Comparison of ENCODE assay signal across 11 cellular contexts in the genomic region with DNA sequence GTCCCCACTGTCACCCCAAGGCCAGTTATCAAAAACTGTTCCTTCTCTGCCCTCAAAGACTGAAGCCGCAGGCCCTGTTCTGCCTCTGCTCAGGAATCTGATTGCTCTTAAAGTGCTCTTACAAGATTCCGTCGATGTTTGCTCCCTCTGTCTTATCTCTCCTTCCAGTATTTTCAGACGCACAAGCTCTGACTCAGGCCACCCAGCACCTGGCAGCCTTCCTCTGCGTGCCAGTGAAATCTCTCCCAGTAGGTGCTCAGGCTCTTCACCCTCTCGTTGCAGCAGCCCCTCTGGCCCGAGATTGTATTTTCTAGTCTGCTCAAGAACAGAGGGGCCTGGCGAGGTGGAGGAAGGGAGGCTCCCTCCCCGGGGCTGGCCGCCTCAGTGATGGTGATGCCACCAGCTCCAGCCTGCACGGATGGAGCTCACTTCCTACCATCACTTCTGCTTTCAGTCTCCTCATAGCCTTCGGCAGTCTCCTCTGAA.
A peak's percentile ranks its signal among the peaks of the same experiment; 100 is the strongest.
DNase-seq lines count a peak whose midpoint lies in the region; ATAC-seq and TF ChIP-seq lines count a peak whose summit lies in the region.
"Had no signal": no experiment of that assay in that cellular context is flagged by ENCODE, and none has a peak within 500 bp of the region (broad histone marks: within the 10 kb centered on the region; RNA-seq: fewer than 3 reads in every experiment).

No MANE protein-coding gene starts in this region.

- peak overlapping the region in 3 of 4 donors; percentile 36 to 73 (median 71) for H3K4me3 Mint-ChIP-seq in IgD-negative memory B cell
- no peak overlapping the region for H3K4me3 Mint-ChIP-seq in brain
- peak overlapping the region in 3 of 10 donors; percentile 1 to 52 (median 44) for H3K4me3 Mint-ChIP-seq in naive thymus-derived CD4-positive, alpha-beta T cell

- no peaks in the 10 kb centered on the region for H3K27me3 Mint-ChIP-seq in IgD-negative memory B cell
- H3K27me3 Mint-ChIP-seq in brain = no peaks in the 10 kb centered on the region
- H3K27me3 Mint-ChIP-seq in naive thymus-derived CD4-positive, alpha-beta T cell = no peaks in the 10 kb centered on the region

- H3K36me3 Mint-ChIP-seq in IgD-negative memory B cell (peaks cover 2% of the 10 kb centered on the region), brain (peaks cover 35% of the 10 kb centered on the region)
- H3K36me3 Mint-ChIP-seq in naive thymus-derived CD4-positive, alpha-beta T cell = peaks cover 10 to 34% (median 16%) of the 10 kb centered on the region in 5 donors

- H3K27ac Mint-ChIP-seq in IgD-negative memory B cell (peak overlapping the region; percentile 7 to 89 (median 87)), brain (peak overlapping the region in 3 of 5 experiments; percentile 10 to 95 (median 32))
- H3K27ac Mint-ChIP-seq in naive thymus-derived CD4-positive, alpha-beta T cell = peak overlapping the region; percentile 1 to 90 (median 77)

- no peaks in the 10 kb centered on the region for H3K27me3 ChIP-seq in naive thymus-derived CD4-positive, alpha-beta T cell (ENCODE audit: control insufficient read depth in 2 of 2, insufficient read depth in 2 of 2, low read length in 2 of 2)

- no peak overlapping the region for H3K4me3 ChIP-seq in naive thymus-derived CD4-positive, alpha-beta T cell (ENCODE audit: low read length)
- H3K4me3 ChIP-seq: psoas muscle had no signal

- peak; percentile 55 for ATAC-seq in naive thymus-derived CD4-positive, alpha-beta T cell
- ATAC-seq: psoas muscle had no signal

- POLR2A ChIA-PET in naive thymus-derived CD4-positive, alpha-beta T cell (lab: Charles Lee) = interaction anchor here (1.0 kb wide), 1 partner anchor 15 kb away, joined by 3 read pairs; no protein-coding TSS in a partner anchor

- H3K27ac ChIP-seq in naive thymus-derived CD4-positive, alpha-beta T cell (ENCODE audit: low read depth, low read length) = no peak overlapping the region
- H3K27ac ChIP-seq: psoas muscle had no signal

- TF ChIP-seq CTCF in brain (conservative IDR thresholded peaks at IDR 0.05) = no peak

- no peaks in the 10 kb centered on the region for H3K9me3 ChIP-seq in naive thymus-derived CD4-positive, alpha-beta T cell (ENCODE audit: control insufficient read depth in 2 of 3, low read length in 3 of 3)
- H3K9me3 ChIP-seq: psoas muscle, SK-N-SH had no signal

- intact Hi-C loops in naive thymus-derived CD4-positive, alpha-beta T cell (cut with micrococcal nuclease) = loop anchor here (5.0 to 10.0 kb wide), 3 partner anchors 137 to 223 kb away; no protein-coding TSS in a partner anchor

- H3K4me1 Mint-ChIP-seq in IgD-negative memory B cell (peaks cover 18 to 26% (median 22%) of the 10 kb centered on the region in 3 donors), brain (peaks cover 79% of the 10 kb centered on the region)
- H3K4me1 Mint-ChIP-seq in naive thymus-derived CD4-positive, alpha-beta T cell = peaks cover 7 to 64% (median 51%) of the 10 kb centered on the region in 7 donors

- H3K9me3 Mint-ChIP-seq in IgD-negative memory B cell (no peaks in the 10 kb centered on the region), brain (no peaks in the 10 kb centered on the region)
- peaks cover 0 to 10% (median 0%) of the 10 kb centered on the region in 11 donors for H3K9me3 Mint-ChIP-seq in naive thymus-derived CD4-positive, alpha-beta T cell

- peak; percentile 61 for DNase-seq in Daoy (ENCODE audit: low read depth)
- DNase-seq in naive thymus-derived CD4-positive, alpha-beta T cell = no peak
- DNase-seq in NCI-H1694 (lab: John Stamatoyannopoulos, UW) = no peak
- no peak for DNase-seq in GM19240 (ENCODE audit: insufficient read length, low spot score)
- DNase-seq in activated CD4-positive, CD25-positive, alpha-beta regulatory T cell (lab: John Stamatoyannopoulos, UW) = no peak
- DNase-seq in activated CD4-positive, alpha-beta T cell treated with anti-CD3 and anti-CD28 coated beads, Interleukin-2, amount 50 U/mL, for 48 hours = no peak
- DNase-seq: DMS79 treated with DMSO at 0.1 percent for 48 hours, psoas muscle, SK-N-SH had no signal

- H3K4me1 ChIP-seq in naive thymus-derived CD4-positive, alpha-beta T cell (ENCODE audit: control insufficient read depth in 2 of 2, insufficient read depth in 2 of 2, low read length in 2 of 2) = peaks cover 0 to under 1% of the 10 kb centered on the region in 2 donors
- H3K4me1 ChIP-seq: psoas muscle had no signal

- CTCF ChIA-PET in naive thymus-derived CD4-positive, alpha-beta T cell (lab: Charles Lee) = no interaction called here

- peaks cover 11 to 26% (median 20%) of the 10 kb centered on the region in 3 experiments for H3K36me3 ChIP-seq in naive thymus-derived CD4-positive, alpha-beta T cell (ENCODE audit: control insufficient read depth in 2 of 3, insufficient read depth in 3 of 3, low read length in 3 of 3)

Comparison
In these comparisons a context has a peak if more than half of its experiments do, and no peak if none do; other contexts are left out.
1. H3K27ac Mint-ChIP-seq: peak in every context shown above with its lines; median percentile 87 in IgD-negative memory B cell; 77 in naive thymus-derived CD4-positive, alpha-beta T cell; 32 in brain.
2. H3K4me3 Mint-ChIP-seq: peak in IgD-negative memory B cell (3 of 4); none in brain (0 of 5).